In the genomic region with DNA sequence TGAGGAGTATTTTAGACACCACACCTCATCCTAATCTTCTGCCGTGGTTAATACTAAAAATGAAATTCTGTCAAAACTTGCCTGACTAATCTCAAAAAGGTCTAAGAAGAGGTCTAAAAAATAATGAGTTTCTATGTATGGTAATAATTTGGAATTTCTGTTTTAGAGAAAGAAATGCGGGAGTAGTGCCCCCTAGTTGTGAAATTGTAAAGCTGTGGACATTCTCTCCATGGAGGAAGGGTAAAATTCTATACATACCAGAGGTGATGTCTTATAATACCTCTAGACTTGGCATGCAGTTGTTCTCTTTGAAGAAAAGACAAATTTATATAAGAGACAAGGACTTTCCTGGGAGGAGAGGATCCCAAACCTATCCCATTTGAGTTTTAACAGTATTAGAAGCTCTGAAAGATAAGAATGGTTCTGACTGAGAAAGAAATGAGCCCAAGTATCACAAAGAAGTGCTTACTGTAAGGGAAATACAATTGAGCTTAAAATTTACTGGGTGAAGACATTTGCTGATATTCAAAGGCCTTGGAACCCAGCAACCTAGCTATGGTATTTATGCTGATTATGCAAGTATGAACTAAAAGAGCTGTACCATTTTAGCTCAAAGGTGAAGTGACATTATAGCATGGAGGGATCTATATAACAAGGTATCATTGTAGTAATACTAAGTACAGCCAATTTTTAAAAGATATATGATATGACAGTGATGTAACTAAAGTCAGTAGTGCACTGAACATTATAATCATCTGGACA, we compare ENCODE assay signal across 1 cellular context.
TF ChIP-seq lines count a peak whose summit lies in the region.

No MANE protein-coding gene starts in this region.

TF ChIP-seq in liver, 16 proteins besides CTCF, POLR2A, EP300 and RAD21 (continued from another document):
- no peak for TF ChIP-seq ZBTB33 (IDR thresholded peaks at IDR 0.05)
- TF ChIP-seq JUND (IDR thresholded peaks at IDR 0.05), result no peak
- TF ChIP-seq FOXA1 (IDR thresholded peaks at IDR 0.05), result no peak
- TF ChIP-seq RXRA (IDR thresholded peaks at IDR 0.05), result no peak
- TF ChIP-seq TAF1 (conservative IDR thresholded peaks at IDR 0.05), result no peak
- no peak for TF ChIP-seq EGR1 (IDR thresholded peaks at IDR 0.05; ENCODE audit: low read depth in 2 of 2)
